In the genomic region with DNA sequence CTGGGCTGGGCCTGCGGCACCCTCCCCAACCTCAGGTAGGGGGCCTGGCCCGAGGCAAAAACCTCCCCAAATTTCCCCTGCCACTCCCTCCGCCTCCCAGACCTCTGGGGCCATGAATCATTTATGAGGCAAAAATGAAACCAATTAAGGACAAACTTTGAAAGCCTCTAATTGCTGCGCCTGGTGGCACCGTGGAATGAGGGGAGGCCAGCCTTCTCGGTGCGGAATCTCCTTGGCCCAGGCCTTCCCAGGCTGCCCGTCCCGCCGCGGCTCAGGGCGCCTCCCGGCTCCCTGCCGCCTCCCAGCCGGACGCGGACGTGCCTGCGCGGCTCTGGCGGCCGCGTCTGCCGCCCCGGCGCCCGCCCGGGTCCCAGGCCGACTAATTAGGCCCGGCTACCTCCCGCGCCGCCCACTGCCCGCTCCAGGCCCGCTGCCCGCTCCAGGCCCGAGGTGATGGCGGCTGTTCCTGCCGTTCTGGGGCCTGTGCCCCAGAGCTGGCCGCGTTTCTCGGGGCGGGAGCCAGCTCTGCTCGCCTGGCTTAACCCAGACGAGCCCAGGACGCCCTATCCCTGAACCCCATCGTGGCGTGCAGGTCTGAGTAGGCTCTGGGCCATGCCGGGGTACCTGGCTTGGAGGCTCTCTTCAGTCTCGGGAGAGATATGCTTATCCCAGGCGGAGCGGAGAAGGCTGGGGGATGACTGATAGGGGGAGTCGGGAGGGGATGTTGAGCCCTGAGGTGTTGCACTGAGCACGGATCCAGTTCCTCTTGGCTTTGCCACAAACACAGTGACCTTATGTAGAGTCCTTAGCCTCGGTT, we compare ENCODE assay signal across 8 cellular contexts. TPM values are rescaled to one million over a fixed set of nuclear protein-coding genes. Genes with fewer than 3 reads are reported as not detected.
DNase-seq lines count a peak whose midpoint lies in the region; ATAC-seq, FAIRE-seq and TF ChIP-seq lines count a peak whose summit lies in the region.

No MANE protein-coding gene starts in this region.

- H3K36me3 ChIP-seq in Peyer's patch (no peaks in the 10 kb centered on the region), kidney (ENCODE audit: control insufficient read depth in 1 of 2, insufficient read depth in 2 of 2, low read length in 2 of 2) (peaks cover 2 to 5% of the 10 kb centered on the region in 2 donors)

- no peaks in the 10 kb centered on the region for H3K9me3 ChIP-seq in Peyer's patch
- no peaks in the 10 kb centered on the region for H3K9me3 ChIP-seq in kidney (ENCODE audit: control insufficient read depth in 1 of 2, low read length in 2 of 2)

- peak in 2 of 3 donors; percentile 18 to 65 for DNase-seq in Peyer's patch
- no peak for DNase-seq in astrocyte of the spinal cord (ENCODE audit: low read depth, low spot score)
- peak; percentile 85 for DNase-seq in kidney
- DNase-seq in stimulated activated CD4-positive, alpha-beta T cell treated with anti-CD3 and anti-CD28 coated beads, Interleukin-4, amount 100 ng/mL, for 1 hour: peak; percentile 48
- DNase-seq in COR-L47 (lab: John Stamatoyannopoulos, UW): no peak

- TF ChIP-seq CTCF in Peyer's patch (IDR thresholded peaks at IDR 0.05) (no peak), astrocyte of the spinal cord (IDR thresholded peaks at IDR 0.05; ENCODE audit: low read depth, low read length) (no peak), kidney (IDR thresholded peaks at IDR 0.05; ENCODE audit: borderline replicate concordance, extremely low read depth, insufficient read depth) (no peak)

- H3K27ac ChIP-seq in Peyer's patch (peak overlapping the region; percentile 79 to 92 (median 84)), kidney (ENCODE audit: low read depth in 2 of 2, low read length in 2 of 2) (peak overlapping the region; percentile 93)

- no peak for FAIRE-seq in kidney (lab: Jason Lieb, UNC)

- intact Hi-C loops in kidney (cut with DNase I): no loop called here

- peaks cover 0 to 51% (median 39%) of the 10 kb centered on the region in 4 donors for H3K4me1 ChIP-seq in Peyer's patch
- H3K4me1 ChIP-seq in kidney (ENCODE audit: control insufficient read depth in 1 of 2, insufficient read depth in 1 of 2, low read depth in 1 of 2, low read length in 2 of 2): peaks cover 78 to 85% of the 10 kb centered on the region in 2 donors

- in situ Hi-C loops in astrocyte of the spinal cord (cut with HindIII; ENCODE audit: low sequenced_read_pairs): no loop called here

- H3K4me3 ChIP-seq in Peyer's patch: peak overlapping the region; percentile 41 to 64 (median 58)
- peak overlapping the region; percentile 2 for H3K4me3 ChIP-seq in astrocyte of the spinal cord (ENCODE audit: low read depth, low read length)
- H3K4me3 ChIP-seq in kidney (ENCODE audit: low read length in 2 of 2): peak overlapping the region in 1 of 2 donors; percentile 49

- no peaks in the 10 kb centered on the region for H3K27me3 ChIP-seq in Peyer's patch

- peak overlapping the region; percentile 36 to 74 for H3K9ac ChIP-seq in kidney (ENCODE audit: low read length in 2 of 2)

- TF ChIP-seq POLR2A in Peyer's patch (IDR thresholded peaks at IDR 0.05): no peak

- ATAC-seq in GM18511 (IDR thresholded peaks at IDR 0.05; ENCODE audit: unreplicated experiment): peak; percentile 11
- ATAC-seq in HG03025 (IDR thresholded peaks at IDR 0.05; ENCODE audit: low FRiP score, unreplicated experiment): no peak
- no peak for ATAC-seq in HG03520 (IDR thresholded peaks at IDR 0.05; ENCODE audit: unreplicated experiment)

RNA-seq across cellular contexts. Expression of a gene that starts 20.1 kb away (rescaled TPM):
- total RNA-seq in Peyer's patch (10 to 100 TPM; 21.7 to 49.5 (median 30.9) TPM), kidney (122 TPM)
- polyA plus RNA-seq in kidney (ENCODE audit: insufficient read depth, low read depth, low replicate concordance): 116 TPM

Comparison
In these comparisons a context has a peak if more than half of its experiments do, and no peak if none do; other contexts are left out.
1. DNase-seq: peak in Peyer's patch (2 of 3), kidney (single experiment) and stimulated activated CD4-positive, alpha-beta T cell treated with anti-CD3 and anti-CD28 coated beads, Interleukin-4, amount 100 ng/mL, for 1 hour (single experiment); none in astrocyte of the spinal cord (single experiment) and COR-L47 (single experiment).